Comparison of ENCODE assay signal across 10 cellular contexts in genomic region chr17:83195330-83196087, GRCh38.
DNase-seq lines count a peak whose midpoint lies in the region; ATAC-seq and TF ChIP-seq lines count a peak whose summit lies in the region.
"Had no signal": no experiment of that assay in that cellular context is flagged by ENCODE, and none has a peak within 500 bp of the region (broad histone marks: within the 10 kb centered on the region; RNA-seq: fewer than 3 reads in every experiment).

No MANE protein-coding gene starts in this region.

- H3K4me3 Mint-ChIP-seq in activated CD4-positive, alpha-beta T cell treated with anti-CD3 and anti-CD28 coated beads, Interleukin-2, amount 10 ng/mL, durations not matched to agents 7 days and 5 days = no peak overlapping the region
- H3K4me3 Mint-ChIP-seq: endodermal cell had no signal

- H3K27me3 Mint-ChIP-seq in activated CD4-positive, alpha-beta T cell treated with anti-CD3 and anti-CD28 coated beads, Interleukin-2, amount 10 ng/mL, durations not matched to agents 7 days and 5 days = no peaks in the 10 kb centered on the region

- 56% methylated on average over 21 of the region's 21 CpGs for WGBS in right cardiac atrium
- WGBS in suprapubic skin = 38% methylated on average over 5 of the region's 21 CpGs

- H3K4me1 ChIP-seq in right cardiac atrium (ENCODE audit: control insufficient read depth, insufficient read depth, low read length) (peaks cover 12% of the 10 kb centered on the region), suprapubic skin (peaks cover 79% of the 10 kb centered on the region)

- H3K27ac ChIP-seq in right cardiac atrium (ENCODE audit: low read length) (no peak overlapping the region), suprapubic skin (peak overlapping the region; percentile 83)

- H3K27ac Mint-ChIP-seq in activated CD4-positive, alpha-beta T cell treated with anti-CD3 and anti-CD28 coated beads, Interleukin-2, amount 10 ng/mL, durations not matched to agents 7 days and 5 days = no peak overlapping the region
- H3K27ac Mint-ChIP-seq: endodermal cell had no signal

- H3K27me3 ChIP-seq in right cardiac atrium (ENCODE audit: control insufficient read depth, insufficient read depth) (no peaks in the 10 kb centered on the region), suprapubic skin (no peaks in the 10 kb centered on the region), H7 (ENCODE audit: control insufficient read depth, insufficient read depth, low read length) (no peaks in the 10 kb centered on the region)

- H3K36me3 Mint-ChIP-seq in activated CD4-positive, alpha-beta T cell treated with anti-CD3 and anti-CD28 coated beads, Interleukin-2, amount 10 ng/mL, durations not matched to agents 7 days and 5 days (ENCODE audit: low read depth) = no peaks in the 10 kb centered on the region

- intact Hi-C loops in right cardiac atrium (cut with DNase I) = no loop called here

- H3K36me3 ChIP-seq in suprapubic skin = no peaks in the 10 kb centered on the region
- no peaks in the 10 kb centered on the region for H3K36me3 ChIP-seq in H7 (replicated peaks; ENCODE audit: control insufficient read depth, insufficient read depth, low read length)

- no peak for TF ChIP-seq EP300 in suprapubic skin (IDR thresholded peaks at IDR 0.05)

- TF ChIP-seq CTCF in astrocyte of the spinal cord (IDR thresholded peaks at IDR 0.05; ENCODE audit: low read depth, low read length) (peak; percentile 16), suprapubic skin (IDR thresholded peaks at IDR 0.05) (no peak)

- in situ Hi-C loops in astrocyte of the spinal cord (cut with HindIII; ENCODE audit: low sequenced_read_pairs) = no loop called here

- DNase-seq in activated CD4-positive, alpha-beta T cell treated with anti-CD3 and anti-CD28 coated beads, Interleukin-2, amount 10 ng/mL, durations not matched to agents 7 days and 5 days = peak; percentile 2
- DNase-seq in activated CD4-positive, alpha-beta T cell treated with anti-CD3 and anti-CD28 coated beads, Interleukin-2, amount 50 U/mL, for 4 hours = no peak
- DNase-seq in astrocyte of the spinal cord (ENCODE audit: low read depth, low spot score) = peak; percentile 76
- DNase-seq in right cardiac atrium = peak; percentile 66 to 85 (median 83)
- peak; percentile 83 to 89 for DNase-seq in suprapubic skin (ENCODE audit: low spot score in 2 of 2)
- no peak for DNase-seq in NCI-H748 treated with DMSO at 0.1 percent for 48 hours (lab: John Stamatoyannopoulos, UW)
- no peak for DNase-seq in UCSD-AML1 (lab: John Stamatoyannopoulos, UW; ENCODE audit: unreplicated experiment)
- no peak for DNase-seq in H7
- DNase-seq: endodermal cell had no signal

- POLR2A ChIA-PET in activated CD4-positive, alpha-beta T cell treated with anti-CD3 and anti-CD28 coated beads, Interleukin-2, amount 10 ng/mL, durations not matched to agents 7 days and 5 days (lab: Charles Lee) = no interaction called here

- H3K4me1 Mint-ChIP-seq in activated CD4-positive, alpha-beta T cell treated with anti-CD3 and anti-CD28 coated beads, Interleukin-2, amount 10 ng/mL, durations not matched to agents 7 days and 5 days = peaks cover 39% of the 10 kb centered on the region
- H3K4me1 Mint-ChIP-seq: endodermal cell had no signal

- H3K4me3 ChIP-seq in astrocyte of the spinal cord (ENCODE audit: low read depth, low read length) (no peak overlapping the region), right cardiac atrium (ENCODE audit: low read length) (no peak overlapping the region), suprapubic skin (peak overlapping the region; percentile 6), H7 (ENCODE audit: insufficient read depth, low read depth, low read length) (no peak overlapping the region)
- H3K4me3 ChIP-seq: GM12878 had no signal

- H3K9me3 Mint-ChIP-seq in activated CD4-positive, alpha-beta T cell treated with anti-CD3 and anti-CD28 coated beads, Interleukin-2, amount 10 ng/mL, durations not matched to agents 7 days and 5 days = no peaks in the 10 kb centered on the region

- H3K9me3 ChIP-seq in right cardiac atrium (ENCODE audit: control insufficient read depth, low read length) (no peaks in the 10 kb centered on the region), suprapubic skin (no peaks in the 10 kb centered on the region)

- no peak for TF ChIP-seq POLR2A in suprapubic skin (IDR thresholded peaks at IDR 0.05)

- peak; percentile 60 to 79 for ATAC-seq in right cardiac atrium
- ATAC-seq: GM12878 had no signal

- CTCF ChIA-PET in activated CD4-positive, alpha-beta T cell treated with anti-CD3 and anti-CD28 coated beads, Interleukin-2, amount 10 ng/mL, durations not matched to agents 7 days and 5 days (lab: Charles Lee) = no interaction called here

Comparison
In these comparisons a context has a peak if more than half of its experiments do, and no peak if none do; other contexts are left out.
1. DNase-seq: peak in activated CD4-positive, alpha-beta T cell treated with anti-CD3 and anti-CD28 coated beads, Interleukin-2, amount 10 ng/mL, durations not matched to agents 7 days and 5 days (single experiment), astrocyte of the spinal cord (single experiment), right cardiac atrium (3 of 3) and suprapubic skin (2 of 2); none in activated CD4-positive, alpha-beta T cell treated with anti-CD3 and anti-CD28 coated beads, Interleukin-2, amount 50 U/mL, for 4 hours (0 of 2), NCI-H748 treated with DMSO at 0.1 percent for 48 hours (single experiment), UCSD-AML1 (single experiment) and H7 (single experiment).